ENCODE assay signal across 27 cellular contexts in the genomic region with DNA sequence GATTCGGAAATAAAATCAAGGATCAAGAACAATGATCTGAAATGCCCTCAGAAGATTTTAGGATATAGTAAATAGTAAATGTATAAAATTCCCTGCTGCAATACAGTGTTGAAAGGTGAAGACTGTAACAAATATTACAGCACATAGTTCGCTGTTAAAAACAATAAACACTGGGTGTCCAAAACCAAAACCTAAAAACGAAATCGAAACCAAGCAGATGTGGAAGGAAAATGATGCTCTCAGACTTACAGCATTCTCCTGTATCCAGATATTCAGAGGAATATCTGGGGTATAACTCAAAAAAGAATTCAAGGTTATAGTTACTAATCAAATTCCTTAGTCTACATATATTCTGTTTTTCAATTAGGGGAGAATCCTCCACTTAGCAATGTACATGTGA.
DNase-seq lines count a peak whose midpoint lies in the region; ATAC-seq, FAIRE-seq and TF ChIP-seq lines count a peak whose summit lies in the region.
"Had no signal": no experiment of that assay in that cellular context is flagged by ENCODE, and none has a peak within 500 bp of the region (broad histone marks: within the 10 kb centered on the region; RNA-seq: fewer than 3 reads in every experiment).

No MANE protein-coding gene starts in this region.

- no peak overlapping the region for H2BK120ac ChIP-seq in mesenchymal stem cell (ENCODE audit: low read depth, low read length)

- CTCF ChIA-PET in PC-3 (lab: Charles Lee): interaction anchor here (0.5 kb wide), 1 partner anchor 652 kb away, joined by 3 read pairs; no protein-coding TSS in a partner anchor
- CTCF ChIA-PET in CD8-positive, alpha-beta memory T cell (lab: Charles Lee): no interaction called here

- peaks cover 1 to 21% (median 4%) of the 10 kb centered on the region in 5 donors for H3K9me3 Mint-ChIP-seq in CD8-positive, alpha-beta memory T cell
- no peaks in the 10 kb centered on the region for H3K9me3 Mint-ChIP-seq in osteocyte (ENCODE audit: unreplicated experiment)
- H3K9me3 Mint-ChIP-seq: activated naive CD8-positive, alpha-beta T cell treated with anti-CD3 and anti-CD28 coated beads, Interleukin-2, amount 10 ng/mL, durations not matched to agents 7 days and 5 days; activated T-helper 17 cell treated with anti-CD3 and anti-CD28 coated beads, Interleukin-2, amount 50 U/mL, for 72 hours had no signal

- H3K9me2 ChIP-seq in PC-3 (replicated peaks; ENCODE audit: low read length): no peaks in the 10 kb centered on the region

- no TSS peak for BruUV-seq in PC-3 (replicated peaks; lab: Mats Ljungman, UMichigan)

- no peak overlapping the region for H2BK12ac ChIP-seq in mesenchymal stem cell (ENCODE audit: low read length in 2 of 2)

- H3K4ac ChIP-seq in mesenchymal stem cell (ENCODE audit: low read depth in 1 of 2, low read length in 2 of 2): no peak overlapping the region

- H4K20me1 ChIP-seq in PC-3 (ENCODE audit: low read length): no peaks in the 10 kb centered on the region

- intact Hi-C loops in PC-3 (cut with micrococcal nuclease) (loop anchor here (5.0 kb wide), 1 partner anchor 123 kb away; no protein-coding TSS in a partner anchor), Right ventricle myocardium inferior (cut with DNase I) (loop anchor here (10.0 kb wide), 1 partner anchor 224 kb away; no protein-coding TSS in a partner anchor)

- TF ChIP-seq CTCF in D721Med (IDR thresholded peaks at IDR 0.05; ENCODE audit: insufficient read depth, missing control alignments): no peak
- TF ChIP-seq CTCF in PC-3 (conservative IDR thresholded peaks at IDR 0.05; ENCODE audit: low read depth, low read length): no peak
- TF ChIP-seq CTCF in osteocyte (IDR thresholded peaks at IDR 0.05): no peak

- peak; percentile 16 for FAIRE-seq in D721Med (lab: Jason Lieb, UNC)

- H3K27me3 Mint-ChIP-seq in CD8-positive, alpha-beta memory T cell: no peaks in the 10 kb centered on the region
- peaks cover 21% of the 10 kb centered on the region for H3K27me3 Mint-ChIP-seq in osteocyte (ENCODE audit: unreplicated experiment)
- H3K27me3 Mint-ChIP-seq: activated CD8-positive, alpha-beta memory T cell treated with anti-CD3 and anti-CD28 coated beads, Interleukin-2, amount 10 ng/mL, durations not matched to agents 7 days and 5 days; activated naive CD8-positive, alpha-beta T cell treated with anti-CD3 and anti-CD28 coated beads, Interleukin-2, amount 10 ng/mL, durations not matched to agents 7 days and 5 days; activated T-helper 17 cell treated with anti-CD3 and anti-CD28 coated beads, Interleukin-2, amount 50 U/mL, for 72 hours; naive thymus-derived CD8-positive, alpha-beta T cell had no signal

- H3K23ac ChIP-seq in mesenchymal stem cell (ENCODE audit: low read length in 2 of 2): no peak overlapping the region

- no peaks in the 10 kb centered on the region for H3F3A ChIP-seq in PC-3 (ENCODE audit: low read length, unreplicated experiment)

- H3K79me2 ChIP-seq in PC-3 (ENCODE audit: low read length): no peaks in the 10 kb centered on the region

- WGBS in mesenchymal stem cell: 100% methylated on average over 1 of the region's 4 CpGs

- H3K9me3 ChIP-seq in PC-3 (ENCODE audit: low read length) (no peaks in the 10 kb centered on the region), mesenchymal stem cell (ENCODE audit: control insufficient read depth, low read length) (no peaks in the 10 kb centered on the region)
- no peaks in the 10 kb centered on the region for H3K9me3 ChIP-seq in CD8-positive, alpha-beta memory T cell (ENCODE audit: low read length)
- H3K9me3 ChIP-seq: BE2C, colonic mucosa, tibial nerve had no signal

- H3K79me1 ChIP-seq in mesenchymal stem cell (replicated peaks; ENCODE audit: low read length, poor library complexity, severe bottlenecking): no peaks in the 10 kb centered on the region

- H3K18ac ChIP-seq in mesenchymal stem cell (ENCODE audit: low read depth in 1 of 2, low read length in 2 of 2): no peak overlapping the region

- ATAC-seq in PC-3 (peak; percentile 66), Right ventricle myocardium inferior (no peak)
- ATAC-seq: activated CD8-positive, alpha-beta memory T cell treated with anti-CD3 and anti-CD28 coated beads, Interleukin-2, amount 10 ng/mL, durations not matched to agents 7 days and 5 days; activated T-helper 17 cell treated with anti-CD3 and anti-CD28 coated beads, Interleukin-2, amount 50 U/mL, for 72 hours; HCT116; naive thymus-derived CD8-positive, alpha-beta T cell had no signal

- no peak overlapping the region for H2BK5ac ChIP-seq in mesenchymal stem cell (ENCODE audit: low read depth, low read length, poor library complexity, severe bottlenecking)

- H3K4me2 ChIP-seq in PC-3 (ENCODE audit: low read length) (peak overlapping the region; percentile 71), mesenchymal stem cell (ENCODE audit: low read length, poor library complexity, severe bottlenecking) (no peak overlapping the region)

- H3K27me3 ChIP-seq in PC-3 (ENCODE audit: low read length): no peaks in the 10 kb centered on the region
- H3K27me3 ChIP-seq in mesenchymal stem cell (ENCODE audit: control insufficient read depth in 1 of 2, insufficient read depth in 1 of 2, low read length in 2 of 2): no peaks in the 10 kb centered on the region
- H3K27me3 ChIP-seq in CD8-positive, alpha-beta memory T cell (ENCODE audit: insufficient read depth, low read length, poor library complexity, severe bottlenecking): no peaks in the 10 kb centered on the region
- H3K27me3 ChIP-seq: BE2C, colonic mucosa, tibial nerve had no signal

- H2AK5ac ChIP-seq in mesenchymal stem cell (ENCODE audit: low read length, severe bottlenecking): no peak overlapping the region

- H3K27ac ChIP-seq in PC-3 (ENCODE audit: low read length) (no peak overlapping the region), mesenchymal stem cell (ENCODE audit: low read length, poor library complexity, severe bottlenecking) (no peak overlapping the region)
- H3K27ac ChIP-seq in CD8-positive, alpha-beta memory T cell (ENCODE audit: low read depth, low read length): no peak overlapping the region
- H3K27ac ChIP-seq: colonic mucosa, tibial nerve had no signal

- H3K36me3 ChIP-seq in PC-3 (ENCODE audit: low read depth, low read length): no peaks in the 10 kb centered on the region
- no peaks in the 10 kb centered on the region for H3K36me3 ChIP-seq in mesenchymal stem cell (ENCODE audit: control insufficient read depth in 1 of 2, insufficient read depth in 2 of 2, low read depth in 1 of 2, low read length in 2 of 2)
- no peaks in the 10 kb centered on the region for H3K36me3 ChIP-seq in CD8-positive, alpha-beta memory T cell (ENCODE audit: insufficient read depth, low read length)
- H3K36me3 ChIP-seq: BE2C, colonic mucosa, tibial nerve had no signal

- H3K4me3 Mint-ChIP-seq in CD8-positive, alpha-beta memory T cell: no peak overlapping the region
- H3K4me3 Mint-ChIP-seq in osteocyte (ENCODE audit: unreplicated experiment): no peak overlapping the region
- H3K4me3 Mint-ChIP-seq: activated CD8-positive, alpha-beta memory T cell treated with anti-CD3 and anti-CD28 coated beads, Interleukin-2, amount 10 ng/mL, durations not matched to agents 7 days and 5 days; activated naive CD8-positive, alpha-beta T cell treated with anti-CD3 and anti-CD28 coated beads, Interleukin-2, amount 10 ng/mL, durations not matched to agents 7 days and 5 days; activated T-helper 17 cell treated with anti-CD3 and anti-CD28 coated beads, Interleukin-2, amount 50 U/mL, for 72 hours; naive thymus-derived CD8-positive, alpha-beta T cell had no signal

- H3K4me1 ChIP-seq in PC-3 (ENCODE audit: insufficient read depth, low read length) (no peaks in the 10 kb centered on the region), mesenchymal stem cell (ENCODE audit: control insufficient read depth, insufficient read depth, low read depth, low read length) (no peaks in the 10 kb centered on the region)
- no peaks in the 10 kb centered on the region for H3K4me1 ChIP-seq in CD8-positive, alpha-beta memory T cell (ENCODE audit: insufficient read depth, low read length)
- H3K4me1 ChIP-seq: BE2C, colonic mucosa, tibial nerve had no signal

- no peak overlapping the region for H4K8ac ChIP-seq in mesenchymal stem cell (ENCODE audit: low read length)

- H2BK15ac ChIP-seq in mesenchymal stem cell (ENCODE audit: low read depth, poor library complexity, severe bottlenecking): no peak overlapping the region

- no peak overlapping the region for H3K27ac Mint-ChIP-seq in CD8-positive, alpha-beta memory T cell
- no peak overlapping the region for H3K27ac Mint-ChIP-seq in osteocyte (ENCODE audit: unreplicated experiment)
- H3K27ac Mint-ChIP-seq: activated CD8-positive, alpha-beta memory T cell treated with anti-CD3 and anti-CD28 coated beads, Interleukin-2, amount 10 ng/mL, durations not matched to agents 7 days and 5 days; activated naive CD8-positive, alpha-beta T cell treated with anti-CD3 and anti-CD28 coated beads, Interleukin-2, amount 10 ng/mL, durations not matched to agents 7 days and 5 days; activated T-helper 17 cell treated with anti-CD3 and anti-CD28 coated beads, Interleukin-2, amount 50 U/mL, for 72 hours; naive thymus-derived CD8-positive, alpha-beta T cell had no signal

- no peak overlapping the region for H3K14ac ChIP-seq in mesenchymal stem cell (ENCODE audit: low read length in 2 of 2)

- no peak overlapping the region for H3K9ac ChIP-seq in PC-3 (ENCODE audit: low read length)
- H3K9ac ChIP-seq in mesenchymal stem cell (ENCODE audit: low read length): peak overlapping the region; percentile 23

- H3K4me3 ChIP-seq in PC-3 (ENCODE audit: low read length): peak overlapping the region; percentile 66
- H3K4me3 ChIP-seq in mesenchymal stem cell (ENCODE audit: insufficient read depth in 1 of 2, low read depth in 1 of 2, low read length in 2 of 2): peak overlapping the region in 1 of 2 experiments; percentile 45
- H3K4me3 ChIP-seq in CD8-positive, alpha-beta memory T cell (ENCODE audit: low read length): no peak overlapping the region
- H3K4me3 ChIP-seq: colonic mucosa had no signal

- no peaks in the 10 kb centered on the region for H3K36me3 Mint-ChIP-seq in CD8-positive, alpha-beta memory T cell
- no peaks in the 10 kb centered on the region for H3K36me3 Mint-ChIP-seq in osteocyte (ENCODE audit: unreplicated experiment)
- H3K36me3 Mint-ChIP-seq: activated CD8-positive, alpha-beta memory T cell treated with anti-CD3 and anti-CD28 coated beads, Interleukin-2, amount 10 ng/mL, durations not matched to agents 7 days and 5 days; activated naive CD8-positive, alpha-beta T cell treated with anti-CD3 and anti-CD28 coated beads, Interleukin-2, amount 10 ng/mL, durations not matched to agents 7 days and 5 days; naive thymus-derived CD8-positive, alpha-beta T cell had no signal

- no peak overlapping the region for H4K91ac ChIP-seq in mesenchymal stem cell (ENCODE audit: low read length)

- no peaks in the 10 kb centered on the region for H3K4me1 Mint-ChIP-seq in CD8-positive, alpha-beta memory T cell
- H3K4me1 Mint-ChIP-seq in osteocyte (ENCODE audit: unreplicated experiment): no peaks in the 10 kb centered on the region
- H3K4me1 Mint-ChIP-seq: activated CD8-positive, alpha-beta memory T cell treated with anti-CD3 and anti-CD28 coated beads, Interleukin-2, amount 10 ng/mL, durations not matched to agents 7 days and 5 days; activated naive CD8-positive, alpha-beta T cell treated with anti-CD3 and anti-CD28 coated beads, Interleukin-2, amount 10 ng/mL, durations not matched to agents 7 days and 5 days; activated T-helper 17 cell treated with anti-CD3 and anti-CD28 coated beads, Interleukin-2, amount 50 U/mL, for 72 hours; naive thymus-derived CD8-positive, alpha-beta T cell had no signal

- DNase-seq in D721Med (ENCODE audit: insufficient read length, low spot score): no peak
- peak; percentile 4 for DNase-seq in HS-5 (ENCODE audit: low read depth)
- peak; percentile 33 for DNase-seq in PC-3
- no peak for DNase-seq in mesenchymal stem cell
- DNase-seq in Right ventricle myocardium inferior (ENCODE audit: missing footprints): no peak
- DNase-seq in CD8-positive, alpha-beta memory T cell: no peak
- no peak for DNase-seq in anterior cingulate cortex (lab: John Stamatoyannopoulos, UW)
- DNase-seq in osteocyte (ENCODE audit: extremely low spot score, unreplicated experiment): no peak
- DNase-seq: activated CD4-positive, alpha-beta T cell treated with anti-CD3 and anti-CD28 coated beads for 48 hours; activated CD8-positive, alpha-beta memory T cell treated with anti-CD3 and anti-CD28 coated beads, Interleukin-2, amount 10 ng/mL, durations not matched to agents 7 days and 5 days; activated naive CD8-positive, alpha-beta T cell treated with anti-CD3 and anti-CD28 coated beads, Interleukin-2, amount 10 ng/mL, durations not matched to agents 7 days and 5 days; BE2C; colonic mucosa; hypothalamus; Kasumi-1; kidney glomerular epithelial cell; mesendoderm; naive thymus-derived CD8-positive, alpha-beta T cell; NCI-H1417 treated with DMSO at 0.1 percent for 48 hours; NCI-H2171 treated with DMSO at 0.1 percent for 48 hours; NCI-H69; posterior cingulate gyrus; stimulated activated CD4-positive, alpha-beta T cell treated with anti-CD3 and anti-CD28 coated beads, Interleukin-1b, Interleukin-23, amount 100 ng/mL, for 48 hours; stimulated activated naive CD4-positive, alpha-beta T cell treated with Interleukin-2 at 50 U/mL for 16 hours had no signal

- POLR2A ChIA-PET in PC-3 (lab: Charles Lee; ENCODE audit: unreplicated experiment): no interaction called here
- POLR2A ChIA-PET in CD8-positive, alpha-beta memory T cell (lab: Charles Lee): no interaction called here

- peak overlapping the region; percentile 75 for H2AFZ ChIP-seq in PC-3 (ENCODE audit: low read length)
- H2AFZ ChIP-seq in mesenchymal stem cell (ENCODE audit: low read depth, low read length): no peak overlapping the region

Comparison
In these comparisons a context has a peak if more than half of its experiments do, and no peak if none do; other contexts are left out.
1. DNase-seq: peak in HS-5 (single experiment) and PC-3 (single experiment); none in D721Med (single experiment), mesenchymal stem cell (single experiment), Right ventricle myocardium inferior (single experiment), CD8-positive, alpha-beta memory T cell (0 of 5), anterior cingulate cortex (0 of 58) and osteocyte (single experiment).